8 cellular contexts compared by ENCODE assay signal in the genomic region with DNA sequence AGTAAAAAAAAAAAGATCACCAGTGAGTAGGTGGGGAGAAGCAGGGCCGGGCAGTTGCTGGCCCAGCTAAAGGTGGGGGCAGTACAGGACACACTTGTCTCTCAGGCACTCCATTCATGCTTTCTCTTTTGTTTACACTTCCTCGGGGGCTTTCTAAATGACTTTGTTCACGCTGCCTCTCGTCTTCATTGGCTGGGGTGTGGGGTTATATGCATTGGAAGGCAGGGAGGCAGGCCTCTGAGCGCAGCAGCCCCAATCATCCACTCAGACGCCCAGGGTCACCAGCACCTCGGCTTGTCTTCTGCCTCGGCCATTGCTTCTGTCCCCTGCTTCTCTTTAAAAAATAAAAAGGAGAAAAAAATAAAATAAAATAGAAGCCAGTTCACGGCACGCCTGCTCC. TPM values are rescaled to one million over a fixed set of nuclear protein-coding genes. Genes with fewer than 3 reads are reported as not detected.
A peak's percentile ranks its signal among the peaks of the same experiment; 100 is the strongest.
DNase-seq lines count a peak whose midpoint lies in the region; ATAC-seq and TF ChIP-seq lines count a peak whose summit lies in the region.

No MANE protein-coding gene starts in this region.

- CTCF ChIA-PET in activated CD4-positive, alpha-beta T cell treated with anti-CD3 and anti-CD28 coated beads for 36 hours (lab: Charles Lee): interaction anchor here (0.9 to 8.2 kb wide), 3 partner anchors 32 to 272 kb away, joined by 3 to 91 read pairs (median 19); no protein-coding TSS in a partner anchor

- H3K4me1 Mint-ChIP-seq in activated CD4-positive, alpha-beta T cell treated with anti-CD3 and anti-CD28 coated beads for 36 hours: peaks cover 38% of the 10 kb centered on the region

- no peak for TF ChIP-seq CTCF in cardiac fibroblast (IDR thresholded peaks at IDR 0.05; ENCODE audit: low read depth, low read length)
- TF ChIP-seq CTCF in stomach (IDR thresholded peaks at IDR 0.05): no peak

- TF ChIP-seq POLR2A in stomach (IDR thresholded peaks at IDR 0.05): no peak

- H3K9me3 Mint-ChIP-seq in activated CD4-positive, alpha-beta T cell treated with anti-CD3 and anti-CD28 coated beads for 36 hours (ENCODE audit: low read depth): no peaks in the 10 kb centered on the region

- peak overlapping the region; percentile 78 for H3K27ac Mint-ChIP-seq in activated CD4-positive, alpha-beta T cell treated with anti-CD3 and anti-CD28 coated beads for 36 hours

- 1 to 4% (median 2%) methylated on average over 10 of the region's 10 CpGs for WGBS in stomach, 5 donors

- TF ChIP-seq EP300 in stomach (IDR thresholded peaks at IDR 0.05): no peak

- H3K36me3 ChIP-seq in stomach: no peaks in the 10 kb centered on the region

- peaks cover 36 to 78% (median 67%) of the 10 kb centered on the region in 4 donors for H3K4me1 ChIP-seq in stomach

- no peaks in the 10 kb centered on the region for H3K9me3 ChIP-seq in stomach

- H3K4me3 Mint-ChIP-seq in activated CD4-positive, alpha-beta T cell treated with anti-CD3 and anti-CD28 coated beads for 36 hours: peak overlapping the region; percentile 67

- H3K36me3 Mint-ChIP-seq in activated CD4-positive, alpha-beta T cell treated with anti-CD3 and anti-CD28 coated beads for 36 hours (ENCODE audit: low read depth): no peaks in the 10 kb centered on the region

- POLR2A ChIA-PET in activated CD4-positive, alpha-beta T cell treated with anti-CD3 and anti-CD28 coated beads for 36 hours (lab: Charles Lee): no interaction called here

- H3K4me3 ChIP-seq in cardiac fibroblast (replicated peaks in 1 of 2; ENCODE audit: low read depth in 2 of 2, low read length in 2 of 2): peak overlapping the region; percentile 54 to 64
- H3K4me3 ChIP-seq in stomach: peak overlapping the region; percentile 65 to 76 (median 70)

- DNase-seq in activated CD4-positive, alpha-beta T cell treated with anti-CD3 and anti-CD28 coated beads for 36 hours: peak; percentile 74
- no peak for DNase-seq in activated CD4-positive, alpha-beta T cell treated with anti-CD3 and anti-CD28 coated beads for 1 hour
- DNase-seq in OCI-M1 (lab: John Stamatoyannopoulos, UW): peak; percentile 58
- no peak for DNase-seq in cardiac fibroblast (ENCODE audit: low read depth in 2 of 2)
- DNase-seq in medulla oblongata (ENCODE audit: extremely low spot score): peak; percentile 58
- no peak for DNase-seq in stomach

- H3K27me3 Mint-ChIP-seq in activated CD4-positive, alpha-beta T cell treated with anti-CD3 and anti-CD28 coated beads for 36 hours: no peaks in the 10 kb centered on the region

- H3K27me3 ChIP-seq in stomach: no peaks in the 10 kb centered on the region

- H3K27ac ChIP-seq in stomach: peak overlapping the region; percentile 93 to 98 (median 96)

- peak; percentile 73 for ATAC-seq in activated CD4-positive, alpha-beta T cell treated with anti-CD3 and anti-CD28 coated beads for 36 hours
- ATAC-seq in HG02798 (IDR thresholded peaks at IDR 0.05; ENCODE audit: poor library complexity, unreplicated experiment) (peak; percentile 35), GM18870 (IDR thresholded peaks at IDR 0.05; ENCODE audit: unreplicated experiment) (no peak)

- intact Hi-C loops in activated CD4-positive, alpha-beta T cell treated with anti-CD3 and anti-CD28 coated beads for 36 hours (cut with DNase I, micrococcal nuclease): loop anchor here (1.0 to 10.0 kb wide), 6 partner anchors 75 to 1113 kb away; a partner anchor contains a TSS
- intact Hi-C loops in stomach (cut with DNase I; ENCODE audit: low total_unique reads): loop anchor here (5.0 kb wide), 1 partner anchor 74 kb away; no protein-coding TSS in a partner anchor

RNA-seq across cellular contexts. Expression of a gene that starts 0.4 kb away (rescaled TPM):
- total RNA-seq in activated CD4-positive, alpha-beta T cell treated with anti-CD3 and anti-CD28 coated beads for 36 hours: 1 to 10 TPM; 4.1 to 4.4 TPM
- total RNA-seq in stomach: 10 to 100 TPM in 2 of 5 donors, 1 to 10 TPM in 2, not detected in 1; 2.0 to 24.6 (median 13.9) TPM
- 10 to 100 TPM in 2 of 3 donors, 1 to 10 TPM in 1; 5.7 to 17.6 (median 13.9) TPM for polyA plus RNA-seq in stomach

RNA-seq across cellular contexts. Expression of a gene that starts 4.1 kb away (rescaled TPM):
- 10 to 100 TPM; 10.1 to 12.1 TPM for total RNA-seq in activated CD4-positive, alpha-beta T cell treated with anti-CD3 and anti-CD28 coated beads for 36 hours
- total RNA-seq in stomach: 100 to 1,000 TPM in 1 of 5 donors, 10 to 100 TPM in 3, 1 to 10 TPM in 1; 7.6 to 129 (median 37.8) TPM
- polyA plus RNA-seq in stomach: 10 to 100 TPM; 33.0 to 47.0 (median 44.1) TPM

Comparison
In these comparisons a context has a peak if more than half of its experiments do, and no peak if none do; other contexts are left out.
1. DNase-seq: peak in activated CD4-positive, alpha-beta T cell treated with anti-CD3 and anti-CD28 coated beads for 36 hours (single experiment), OCI-M1 (single experiment) and medulla oblongata (single experiment); none in activated CD4-positive, alpha-beta T cell treated with anti-CD3 and anti-CD28 coated beads for 1 hour (single experiment), cardiac fibroblast (0 of 2) and stomach (single experiment).